In the genomic region with DNA sequence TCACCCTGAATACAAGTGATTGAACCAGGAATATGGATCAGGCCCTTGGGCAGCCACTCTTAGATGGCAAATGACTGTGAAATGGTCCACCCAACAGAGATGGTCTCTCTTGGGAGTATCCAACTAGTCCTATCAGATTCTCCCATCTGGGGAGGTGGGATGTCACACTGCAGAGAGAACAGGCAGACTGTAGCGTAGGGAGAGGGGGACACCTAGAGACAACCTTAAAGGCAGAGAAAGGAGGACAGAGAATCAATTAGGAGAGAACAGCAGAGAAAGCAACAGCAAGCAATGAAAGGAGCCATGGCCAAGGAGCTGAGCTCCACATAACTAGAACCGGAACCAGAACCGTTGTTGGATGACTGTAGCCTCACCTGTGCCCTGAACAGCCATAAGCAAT, we compare ENCODE assay signal across 2 cellular contexts.
TF ChIP-seq lines count a peak whose summit lies in the region.

No MANE protein-coding gene starts in this region.

TF ChIP-seq in GM23338, 12 proteins besides CTCF, POLR2A, EP300 and RAD21 (continued from another document):
- TF ChIP-seq, protein P1, sequence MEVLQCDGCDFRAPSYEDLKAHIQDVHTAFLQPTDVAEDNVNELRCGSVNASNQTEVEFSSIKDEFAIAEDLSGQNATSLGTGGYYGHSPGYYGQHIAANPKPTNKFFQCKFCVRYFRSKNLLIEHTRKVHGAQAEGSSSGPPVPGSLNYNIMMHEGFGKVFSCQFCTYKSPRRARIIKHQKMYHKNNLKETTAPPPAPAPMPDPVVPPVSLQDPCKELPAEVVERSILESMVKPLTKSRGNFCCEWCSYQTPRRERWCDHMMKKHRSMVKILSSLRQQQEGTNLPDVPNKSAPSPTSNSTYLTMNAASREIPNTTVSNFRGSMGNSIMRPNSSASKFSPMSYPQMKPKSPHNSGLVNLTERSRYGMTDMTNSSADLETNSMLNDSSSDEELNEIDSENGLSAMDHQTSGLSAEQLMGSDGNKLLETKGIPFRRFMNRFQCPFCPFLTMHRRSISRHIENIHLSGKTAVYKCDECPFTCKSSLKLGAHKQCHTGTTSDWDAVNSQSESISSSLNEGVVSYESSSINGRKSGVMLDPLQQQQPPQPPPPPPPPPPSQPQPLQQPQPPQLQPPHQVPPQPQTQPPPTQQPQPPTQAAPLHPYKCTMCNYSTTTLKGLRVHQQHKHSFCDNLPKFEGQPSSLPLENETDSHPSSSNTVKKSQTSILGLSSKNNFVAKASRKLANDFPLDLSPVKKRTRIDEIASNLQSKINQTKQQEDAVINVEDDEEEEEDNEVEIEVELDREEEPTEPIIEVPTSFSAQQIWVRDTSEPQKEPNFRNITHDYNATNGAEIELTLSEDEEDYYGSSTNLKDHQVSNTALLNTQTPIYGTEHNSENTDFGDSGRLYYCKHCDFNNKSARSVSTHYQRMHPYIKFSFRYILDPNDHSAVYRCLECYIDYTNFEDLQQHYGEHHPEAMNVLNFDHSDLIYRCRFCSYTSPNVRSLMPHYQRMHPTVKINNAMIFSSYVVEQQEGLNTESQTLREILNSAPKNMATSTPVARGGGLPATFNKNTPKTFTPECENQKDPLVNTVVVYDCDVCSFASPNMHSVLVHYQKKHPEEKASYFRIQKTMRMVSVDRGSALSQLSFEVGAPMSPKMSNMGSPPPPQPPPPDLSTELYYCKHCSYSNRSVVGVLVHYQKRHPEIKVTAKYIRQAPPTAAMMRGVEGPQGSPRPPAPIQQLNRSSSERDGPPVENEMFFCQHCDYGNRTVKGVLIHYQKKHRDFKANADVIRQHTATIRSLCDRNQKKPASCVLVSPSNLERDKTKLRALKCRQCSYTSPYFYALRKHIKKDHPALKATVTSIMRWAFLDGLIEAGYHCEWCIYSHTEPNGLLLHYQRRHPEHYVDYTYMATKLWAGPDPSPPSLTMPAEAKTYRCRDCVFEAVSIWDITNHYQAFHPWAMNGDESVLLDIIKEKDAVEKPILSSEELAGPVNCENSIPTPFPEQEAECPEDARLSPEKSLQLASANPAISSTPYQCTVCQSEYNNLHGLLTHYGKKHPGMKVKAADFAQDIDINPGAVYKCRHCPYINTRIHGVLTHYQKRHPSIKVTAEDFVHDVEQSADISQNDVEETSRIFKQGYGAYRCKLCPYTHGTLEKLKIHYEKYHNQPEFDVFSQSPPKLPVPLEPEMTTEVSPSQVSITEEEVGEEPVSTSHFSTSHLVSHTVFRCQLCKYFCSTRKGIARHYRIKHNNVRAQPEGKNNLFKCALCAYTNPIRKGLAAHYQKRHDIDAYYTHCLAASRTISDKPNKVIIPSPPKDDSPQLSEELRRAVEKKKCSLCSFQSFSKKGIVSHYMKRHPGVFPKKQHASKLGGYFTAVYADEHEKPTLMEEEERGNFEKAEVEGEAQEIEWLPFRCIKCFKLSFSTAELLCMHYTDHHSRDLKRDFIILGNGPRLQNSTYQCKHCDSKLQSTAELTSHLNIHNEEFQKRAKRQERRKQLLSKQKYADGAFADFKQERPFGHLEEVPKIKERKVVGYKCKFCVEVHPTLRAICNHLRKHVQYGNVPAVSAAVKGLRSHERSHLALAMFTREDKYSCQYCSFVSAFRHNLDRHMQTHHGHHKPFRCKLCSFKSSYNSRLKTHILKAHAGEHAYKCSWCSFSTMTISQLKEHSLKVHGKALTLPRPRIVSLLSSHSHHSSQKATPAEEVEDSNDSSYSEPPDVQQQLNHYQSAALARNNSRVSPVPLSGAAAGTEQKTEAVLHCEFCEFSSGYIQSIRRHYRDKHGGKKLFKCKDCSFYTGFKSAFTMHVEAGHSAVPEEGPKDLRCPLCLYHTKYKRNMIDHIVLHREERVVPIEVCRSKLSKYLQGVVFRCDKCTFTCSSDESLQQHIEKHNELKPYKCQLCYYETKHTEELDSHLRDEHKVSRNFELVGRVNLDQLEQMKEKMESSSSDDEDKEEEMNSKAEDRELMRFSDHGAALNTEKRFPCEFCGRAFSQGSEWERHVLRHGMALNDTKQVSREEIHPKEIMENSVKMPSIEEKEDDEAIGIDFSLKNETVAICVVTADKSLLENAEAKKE (CRISPR knock-in tag; IDR thresholded peaks at IDR 0.05): no peak
- no peak for TF ChIP-seq CREB1 (CRISPR knock-in tag; IDR thresholded peaks at IDR 0.05; ENCODE audit: low read depth)

TF ChIP-seq in WTC11, 78 proteins besides CTCF, POLR2A, EP300 and RAD21 (continued from another document):
- TF ChIP-seq, protein P2, sequence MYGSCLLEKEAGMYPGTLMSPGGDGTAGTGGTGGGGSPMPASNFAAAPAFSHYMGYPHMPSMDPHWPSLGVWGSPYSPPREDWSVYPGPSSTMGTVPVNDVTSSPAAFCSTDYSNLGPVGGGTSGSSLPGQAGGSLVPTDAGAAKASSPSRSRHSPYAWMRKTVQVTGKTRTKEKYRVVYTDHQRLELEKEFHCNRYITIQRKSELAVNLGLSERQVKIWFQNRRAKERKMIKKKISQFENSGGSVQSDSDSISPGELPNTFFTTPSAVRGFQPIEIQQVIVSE (CRISPR knock-in tag; IDR thresholded peaks at IDR 0.05; ENCODE audit: borderline replicate concordance): no peak
- TF ChIP-seq, protein P3, sequence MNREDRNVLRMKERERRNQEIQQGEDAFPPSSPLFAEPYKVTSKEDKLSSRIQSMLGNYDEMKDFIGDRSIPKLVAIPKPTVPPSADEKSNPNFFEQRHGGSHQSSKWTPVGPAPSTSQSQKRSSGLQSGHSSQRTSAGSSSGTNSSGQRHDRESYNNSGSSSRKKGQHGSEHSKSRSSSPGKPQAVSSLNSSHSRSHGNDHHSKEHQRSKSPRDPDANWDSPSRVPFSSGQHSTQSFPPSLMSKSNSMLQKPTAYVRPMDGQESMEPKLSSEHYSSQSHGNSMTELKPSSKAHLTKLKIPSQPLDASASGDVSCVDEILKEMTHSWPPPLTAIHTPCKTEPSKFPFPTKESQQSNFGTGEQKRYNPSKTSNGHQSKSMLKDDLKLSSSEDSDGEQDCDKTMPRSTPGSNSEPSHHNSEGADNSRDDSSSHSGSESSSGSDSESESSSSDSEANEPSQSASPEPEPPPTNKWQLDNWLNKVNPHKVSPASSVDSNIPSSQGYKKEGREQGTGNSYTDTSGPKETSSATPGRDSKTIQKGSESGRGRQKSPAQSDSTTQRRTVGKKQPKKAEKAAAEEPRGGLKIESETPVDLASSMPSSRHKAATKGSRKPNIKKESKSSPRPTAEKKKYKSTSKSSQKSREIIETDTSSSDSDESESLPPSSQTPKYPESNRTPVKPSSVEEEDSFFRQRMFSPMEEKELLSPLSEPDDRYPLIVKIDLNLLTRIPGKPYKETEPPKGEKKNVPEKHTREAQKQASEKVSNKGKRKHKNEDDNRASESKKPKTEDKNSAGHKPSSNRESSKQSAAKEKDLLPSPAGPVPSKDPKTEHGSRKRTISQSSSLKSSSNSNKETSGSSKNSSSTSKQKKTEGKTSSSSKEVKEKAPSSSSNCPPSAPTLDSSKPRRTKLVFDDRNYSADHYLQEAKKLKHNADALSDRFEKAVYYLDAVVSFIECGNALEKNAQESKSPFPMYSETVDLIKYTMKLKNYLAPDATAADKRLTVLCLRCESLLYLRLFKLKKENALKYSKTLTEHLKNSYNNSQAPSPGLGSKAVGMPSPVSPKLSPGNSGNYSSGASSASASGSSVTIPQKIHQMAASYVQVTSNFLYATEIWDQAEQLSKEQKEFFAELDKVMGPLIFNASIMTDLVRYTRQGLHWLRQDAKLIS (CRISPR knock-in tag; IDR thresholded peaks at IDR 0.05; ENCODE audit: borderline replicate concordance): no peak
- TF ChIP-seq, protein P4, sequence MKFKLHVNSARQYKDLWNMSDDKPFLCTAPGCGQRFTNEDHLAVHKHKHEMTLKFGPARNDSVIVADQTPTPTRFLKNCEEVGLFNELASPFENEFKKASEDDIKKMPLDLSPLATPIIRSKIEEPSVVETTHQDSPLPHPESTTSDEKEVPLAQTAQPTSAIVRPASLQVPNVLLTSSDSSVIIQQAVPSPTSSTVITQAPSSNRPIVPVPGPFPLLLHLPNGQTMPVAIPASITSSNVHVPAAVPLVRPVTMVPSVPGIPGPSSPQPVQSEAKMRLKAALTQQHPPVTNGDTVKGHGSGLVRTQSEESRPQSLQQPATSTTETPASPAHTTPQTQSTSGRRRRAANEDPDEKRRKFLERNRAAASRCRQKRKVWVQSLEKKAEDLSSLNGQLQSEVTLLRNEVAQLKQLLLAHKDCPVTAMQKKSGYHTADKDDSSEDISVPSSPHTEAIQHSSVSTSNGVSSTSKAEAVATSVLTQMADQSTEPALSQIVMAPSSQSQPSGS (CRISPR knock-in tag; IDR thresholded peaks at IDR 0.05; ENCODE audit: borderline replicate concordance, low read depth): no peak
- TF ChIP-seq, protein P5, sequence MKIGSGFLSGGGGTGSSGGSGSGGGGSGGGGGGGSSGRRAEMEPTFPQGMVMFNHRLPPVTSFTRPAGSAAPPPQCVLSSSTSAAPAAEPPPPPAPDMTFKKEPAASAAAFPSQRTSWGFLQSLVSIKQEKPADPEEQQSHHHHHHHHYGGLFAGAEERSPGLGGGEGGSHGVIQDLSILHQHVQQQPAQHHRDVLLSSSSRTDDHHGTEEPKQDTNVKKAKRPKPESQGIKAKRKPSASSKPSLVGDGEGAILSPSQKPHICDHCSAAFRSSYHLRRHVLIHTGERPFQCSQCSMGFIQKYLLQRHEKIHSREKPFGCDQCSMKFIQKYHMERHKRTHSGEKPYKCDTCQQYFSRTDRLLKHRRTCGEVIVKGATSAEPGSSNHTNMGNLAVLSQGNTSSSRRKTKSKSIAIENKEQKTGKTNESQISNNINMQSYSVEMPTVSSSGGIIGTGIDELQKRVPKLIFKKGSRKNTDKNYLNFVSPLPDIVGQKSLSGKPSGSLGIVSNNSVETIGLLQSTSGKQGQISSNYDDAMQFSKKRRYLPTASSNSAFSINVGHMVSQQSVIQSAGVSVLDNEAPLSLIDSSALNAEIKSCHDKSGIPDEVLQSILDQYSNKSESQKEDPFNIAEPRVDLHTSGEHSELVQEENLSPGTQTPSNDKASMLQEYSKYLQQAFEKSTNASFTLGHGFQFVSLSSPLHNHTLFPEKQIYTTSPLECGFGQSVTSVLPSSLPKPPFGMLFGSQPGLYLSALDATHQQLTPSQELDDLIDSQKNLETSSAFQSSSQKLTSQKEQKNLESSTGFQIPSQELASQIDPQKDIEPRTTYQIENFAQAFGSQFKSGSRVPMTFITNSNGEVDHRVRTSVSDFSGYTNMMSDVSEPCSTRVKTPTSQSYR (CRISPR knock-in tag; IDR thresholded peaks at IDR 0.05): no peak
- no peak for TF ChIP-seq OVOL2 (CRISPR knock-in tag; IDR thresholded peaks at IDR 0.05; ENCODE audit: borderline replicate concordance)
